ENCODE assay signal across 12 cellular contexts in genomic region chr9:122214507-122214906, GRCh38. TPM values are rescaled to one million over a fixed set of nuclear protein-coding genes. Genes with fewer than 3 reads are reported as not detected.
DNase-seq lines count a peak whose midpoint lies in the region; ATAC-seq and TF ChIP-seq lines count a peak whose summit lies in the region.
"Had no signal": no experiment of that assay in that cellular context is flagged by ENCODE, and none has a peak within 500 bp of the region (broad histone marks: within the 10 kb centered on the region; RNA-seq: fewer than 3 reads in every experiment).

No MANE protein-coding gene starts in this region.

- H3K9me3 ChIP-seq in mammary epithelial cell (replicated peaks; ENCODE audit: insufficient read depth, low read length): no peaks in the 10 kb centered on the region
- no peaks in the 10 kb centered on the region for H3K9me3 ChIP-seq in naive thymus-derived CD4-positive, alpha-beta T cell (ENCODE audit: control insufficient read depth in 2 of 3, low read length in 3 of 3)
- H3K9me3 ChIP-seq: heart right ventricle, uterus had no signal

- CTCF ChIA-PET in mammary epithelial cell (lab: Charles Lee; ENCODE audit: low non-redundant PET): no interaction called here
- CTCF ChIA-PET in naive thymus-derived CD4-positive, alpha-beta T cell (lab: Charles Lee): no interaction called here
- CTCF ChIA-PET in activated CD8-positive, alpha-beta memory T cell treated with anti-CD3 and anti-CD28 coated beads, Interleukin-2, amount 10 ng/mL, durations not matched to agents 7 days and 5 days (lab: Charles Lee): interaction anchor here (1.4 kb wide), 1 partner anchor 8 kb away, joined by 3 read pairs; no protein-coding TSS in a partner anchor

- 47% methylated on average over 8 of the region's 9 CpGs for WGBS in mammary epithelial cell (ENCODE audit: low coverage, missing lambda C conversion rate)

- H3K4me3 ChIP-seq in mammary epithelial cell (replicated peaks in 1 of 3; ENCODE audit: insufficient read depth in 1 of 3, low read depth in 2 of 3, low read length in 3 of 3): peak overlapping the region in 2 of 3 experiments; percentile 49 to 55
- H3K4me3 ChIP-seq in naive thymus-derived CD4-positive, alpha-beta T cell (ENCODE audit: low read length): no peak overlapping the region

- H3K36me3 Mint-ChIP-seq in IgD-negative memory B cell: no peaks in the 10 kb centered on the region
- H3K36me3 Mint-ChIP-seq in naive thymus-derived CD4-positive, alpha-beta T cell: no peaks in the 10 kb centered on the region
- no peaks in the 10 kb centered on the region for H3K36me3 Mint-ChIP-seq in activated CD8-positive, alpha-beta memory T cell treated with anti-CD3 and anti-CD28 coated beads, Interleukin-2, amount 10 ng/mL, durations not matched to agents 7 days and 5 days

- no peaks in the 10 kb centered on the region for H3K9me3 Mint-ChIP-seq in IgD-negative memory B cell
- H3K9me3 Mint-ChIP-seq in naive thymus-derived CD4-positive, alpha-beta T cell: peaks cover 0 to 10% (median 0%) of the 10 kb centered on the region in 11 donors
- no peaks in the 10 kb centered on the region for H3K9me3 Mint-ChIP-seq in activated CD8-positive, alpha-beta memory T cell treated with anti-CD3 and anti-CD28 coated beads, Interleukin-2, amount 10 ng/mL, durations not matched to agents 7 days and 5 days (ENCODE audit: low read depth)

- no peak for ATAC-seq in naive thymus-derived CD4-positive, alpha-beta T cell
- ATAC-seq in GM21515 (IDR thresholded peaks at IDR 0.05; ENCODE audit: unreplicated experiment): no peak
- no peak for ATAC-seq in activated CD8-positive, alpha-beta memory T cell treated with anti-CD3 and anti-CD28 coated beads, Interleukin-2, amount 10 ng/mL, durations not matched to agents 7 days and 5 days

- H3K9ac ChIP-seq in mammary epithelial cell (ENCODE audit: insufficient read depth, low read length): no peak overlapping the region

- POLR2A ChIA-PET in naive thymus-derived CD4-positive, alpha-beta T cell (lab: Charles Lee): no interaction called here

- no peak for TF ChIP-seq CTCF in C4-2B (conservative IDR thresholded peaks at IDR 0.05)
- TF ChIP-seq CTCF in mammary epithelial cell (conservative IDR thresholded peaks at IDR 0.05 in 1 of 2, IDR thresholded peaks at IDR 0.05 in 1 of 2; ENCODE audit: extremely low read depth in 1 of 2, insufficient read depth in 1 of 2, low read depth in 1 of 2, low read length in 2 of 2): no peak

- no peak overlapping the region for H3K27ac Mint-ChIP-seq in IgD-negative memory B cell
- no peak overlapping the region for H3K27ac Mint-ChIP-seq in naive thymus-derived CD4-positive, alpha-beta T cell
- H3K27ac Mint-ChIP-seq in activated CD8-positive, alpha-beta memory T cell treated with anti-CD3 and anti-CD28 coated beads, Interleukin-2, amount 10 ng/mL, durations not matched to agents 7 days and 5 days: no peak overlapping the region

- H3K79me2 ChIP-seq in mammary epithelial cell (ENCODE audit: insufficient read depth, low read length): no peaks in the 10 kb centered on the region

- peak overlapping the region; percentile 38 to 77 (median 56) for H3K4me3 Mint-ChIP-seq in IgD-negative memory B cell
- H3K4me3 Mint-ChIP-seq in naive thymus-derived CD4-positive, alpha-beta T cell: peak overlapping the region; percentile 35 to 83 (median 76)
- no peak overlapping the region for H3K4me3 Mint-ChIP-seq in activated CD8-positive, alpha-beta memory T cell treated with anti-CD3 and anti-CD28 coated beads, Interleukin-2, amount 10 ng/mL, durations not matched to agents 7 days and 5 days

- peaks cover 67% of the 10 kb centered on the region for H3K27me3 Mint-ChIP-seq in IgD-negative memory B cell
- peaks cover 73 to 90% (median 80%) of the 10 kb centered on the region in 5 donors for H3K27me3 Mint-ChIP-seq in naive thymus-derived CD4-positive, alpha-beta T cell
- peaks cover 78% of the 10 kb centered on the region for H3K27me3 Mint-ChIP-seq in activated CD8-positive, alpha-beta memory T cell treated with anti-CD3 and anti-CD28 coated beads, Interleukin-2, amount 10 ng/mL, durations not matched to agents 7 days and 5 days

- H3K4me1 Mint-ChIP-seq in IgD-negative memory B cell: peaks cover 11 to 18% (median 14%) of the 10 kb centered on the region in 3 donors
- H3K4me1 Mint-ChIP-seq in naive thymus-derived CD4-positive, alpha-beta T cell: peaks cover 20 to 28% (median 27%) of the 10 kb centered on the region in 7 donors
- peaks cover 17% of the 10 kb centered on the region for H3K4me1 Mint-ChIP-seq in activated CD8-positive, alpha-beta memory T cell treated with anti-CD3 and anti-CD28 coated beads, Interleukin-2, amount 10 ng/mL, durations not matched to agents 7 days and 5 days

- dilution Hi-C loops in mammary epithelial cell (cut with HindIII; ENCODE audit: low sequenced_read_pairs): no loop called here

- peaks cover 3% of the 10 kb centered on the region for H3K27me3 ChIP-seq in mammary epithelial cell (ENCODE audit: insufficient read depth, low read length)
- peaks cover 6 to 26% of the 10 kb centered on the region in 2 donors for H3K27me3 ChIP-seq in naive thymus-derived CD4-positive, alpha-beta T cell (ENCODE audit: control insufficient read depth in 2 of 2, insufficient read depth in 2 of 2, low read length in 2 of 2)
- H3K27me3 ChIP-seq: ovary had no signal

- peaks cover 18% of the 10 kb centered on the region for H3K4me1 ChIP-seq in mammary epithelial cell (ENCODE audit: insufficient read depth, low read length)
- peaks cover 0 to 16% of the 10 kb centered on the region in 2 donors for H3K4me1 ChIP-seq in naive thymus-derived CD4-positive, alpha-beta T cell (ENCODE audit: control insufficient read depth in 2 of 2, insufficient read depth in 2 of 2, low read length in 2 of 2)

- no peaks in the 10 kb centered on the region for H4K20me1 ChIP-seq in mammary epithelial cell (ENCODE audit: insufficient read depth, low read length)

- no peaks in the 10 kb centered on the region for H3K36me3 ChIP-seq in mammary epithelial cell (ENCODE audit: insufficient read depth, low read length)
- H3K36me3 ChIP-seq in naive thymus-derived CD4-positive, alpha-beta T cell (ENCODE audit: control insufficient read depth in 2 of 3, insufficient read depth in 3 of 3, low read length in 3 of 3): no peaks in the 10 kb centered on the region
- H3K36me3 ChIP-seq: ovary, uterus had no signal

- H3K27ac ChIP-seq in C4-2B (peak overlapping the region; percentile 65; the same call in 1 of the 2 replicates), mammary epithelial cell (ENCODE audit: insufficient read depth, low read depth, low read length) (no peak overlapping the region)
- H3K27ac ChIP-seq in naive thymus-derived CD4-positive, alpha-beta T cell (ENCODE audit: low read depth, low read length): no peak overlapping the region
- H3K27ac ChIP-seq: heart right ventricle, ovary, uterus had no signal

- intact Hi-C loops in mammary epithelial cell (cut with micrococcal nuclease): no loop called here
- intact Hi-C loops in naive thymus-derived CD4-positive, alpha-beta T cell (cut with micrococcal nuclease): loop anchor here in 1 of 2 donors (1.0 to 5.0 kb wide), 3 partner anchors 50 to 122 kb away; partner anchors contain the start of genes MORN5, MRRF, NDUFA8 and RBM18

- DNase-seq in mammary epithelial cell: no peak
- no peak for DNase-seq in naive thymus-derived CD4-positive, alpha-beta T cell
- no peak for DNase-seq in DMS79 (lab: John Stamatoyannopoulos, UW)
- DNase-seq in NCI-H146 (lab: John Stamatoyannopoulos, UW): no peak
- DNase-seq in activated CD8-positive, alpha-beta memory T cell treated with anti-CD3 and anti-CD28 coated beads, Interleukin-2, amount 10 ng/mL, durations not matched to agents 7 days and 5 days: no peak
- DNase-seq: heart right ventricle, uterus had no signal

- peak overlapping the region; percentile 91 for H3K4me2 ChIP-seq in mammary epithelial cell (ENCODE audit: insufficient read depth, low read depth, low read length)

- H2AFZ ChIP-seq in mammary epithelial cell (ENCODE audit: low read depth, low read length): peak overlapping the region; percentile 84

- in situ Hi-C loops in mammary epithelial cell (cut with MboI; ENCODE audit: low sequenced_read_pairs in 2 of 2): no loop called here

- BruUV-seq in mammary epithelial cell (replicated peaks; lab: Mats Ljungman, UMichigan): no TSS peak

RNA-seq across cellular contexts. Expression of gene LHX6, which starts 14.2 kb away (rescaled TPM):
- polyA plus RNA-seq in IgD-negative memory B cell (not detected), mammary epithelial cell (3.0 TPM)
- 10 to 100 TPM in 1 of 2 donors, 1 to 10 TPM in 1; 4.5 to 22.3 TPM for total RNA-seq in mammary epithelial cell
- 0.83 TPM for polyA minus RNA-seq in mammary epithelial cell
- not detected for total RNA-seq in naive thymus-derived CD4-positive, alpha-beta T cell
- not detected for polyA plus RNA-seq in naive thymus-derived CD4-positive, alpha-beta T cell
- not detected for total RNA-seq in activated CD8-positive, alpha-beta memory T cell treated with anti-CD3 and anti-CD28 coated beads, Interleukin-2, amount 10 ng/mL, durations not matched to agents 7 days and 5 days
- total RNA-seq: activated CD8-positive, alpha-beta memory T cell treated with anti-CD3 and anti-CD28 coated beads for 36 hours had no signal

RNA-seq across cellular contexts. Expression of gene RBM18, which starts 50.1 kb away (rescaled TPM):
- polyA plus RNA-seq in IgD-negative memory B cell: 19.0 TPM
- 10 to 100 TPM; 14.3 to 39.7 TPM for total RNA-seq in mammary epithelial cell
- 22.6 TPM for polyA plus RNA-seq in mammary epithelial cell
- 22.0 TPM for polyA minus RNA-seq in mammary epithelial cell
- total RNA-seq in naive thymus-derived CD4-positive, alpha-beta T cell: 10 to 100 TPM; 14.2 to 22.9 (median 15.8) TPM
- polyA plus RNA-seq in naive thymus-derived CD4-positive, alpha-beta T cell: 10 to 100 TPM; 18.2 to 26.3 TPM
- total RNA-seq in activated CD8-positive, alpha-beta memory T cell treated with anti-CD3 and anti-CD28 coated beads, Interleukin-2, amount 10 ng/mL, durations not matched to agents 7 days and 5 days: 10 to 100 TPM; 23.8 to 24.4 TPM

RNA-seq across cellular contexts. Expression of gene MRRF, which starts 50.2 kb away (rescaled TPM):
- polyA plus RNA-seq in IgD-negative memory B cell: 26.2 TPM
- total RNA-seq in mammary epithelial cell: 10 to 100 TPM; 43.0 to 52.0 TPM
- polyA plus RNA-seq in mammary epithelial cell: 65.8 TPM
- 33.9 TPM for polyA minus RNA-seq in mammary epithelial cell
- total RNA-seq in naive thymus-derived CD4-positive, alpha-beta T cell: 10 to 100 TPM; 28.1 to 35.8 (median 33.3) TPM
- 10 to 100 TPM; 18.6 to 24.3 TPM for polyA plus RNA-seq in naive thymus-derived CD4-positive, alpha-beta T cell
- total RNA-seq in activated CD8-positive, alpha-beta memory T cell treated with anti-CD3 and anti-CD28 coated beads, Interleukin-2, amount 10 ng/mL, durations not matched to agents 7 days and 5 days: 10 to 100 TPM; 27.9 to 39.5 TPM

RNA-seq across cellular contexts. Expression of gene MORN5, which starts 54.8 kb away (rescaled TPM):
- polyA plus RNA-seq in IgD-negative memory B cell: not detected
- total RNA-seq in mammary epithelial cell: not detected
- not detected for polyA plus RNA-seq in mammary epithelial cell
- not detected for polyA minus RNA-seq in mammary epithelial cell
- not detected for total RNA-seq in naive thymus-derived CD4-positive, alpha-beta T cell
- not detected for polyA plus RNA-seq in naive thymus-derived CD4-positive, alpha-beta T cell
- total RNA-seq in activated CD8-positive, alpha-beta memory T cell treated with anti-CD3 and anti-CD28 coated beads, Interleukin-2, amount 10 ng/mL, durations not matched to agents 7 days and 5 days: not detected
- total RNA-seq: activated CD8-positive, alpha-beta memory T cell treated with anti-CD3 and anti-CD28 coated beads for 36 hours; heart right ventricle had no signal
- polyA plus RNA-seq: heart right ventricle had no signal

RNA-seq across cellular contexts. Expression of gene NDUFA8, which starts 54.9 kb away (rescaled TPM):
- polyA plus RNA-seq in IgD-negative memory B cell: 73.0 TPM
- total RNA-seq in mammary epithelial cell: 10 to 100 TPM; 26.0 to 77.4 TPM
- 111 TPM for polyA plus RNA-seq in mammary epithelial cell
- 36.5 TPM for polyA minus RNA-seq in mammary epithelial cell
- 10 to 100 TPM in 4 of 5 experiments, 1 to 10 TPM in 1; 6.7 to 35.0 (median 15.6) TPM for total RNA-seq in naive thymus-derived CD4-positive, alpha-beta T cell
- polyA plus RNA-seq in naive thymus-derived CD4-positive, alpha-beta T cell: 10 to 100 TPM; 82.1 to 93.6 TPM
- 10 to 100 TPM; 36.4 to 49.1 TPM for total RNA-seq in activated CD8-positive, alpha-beta memory T cell treated with anti-CD3 and anti-CD28 coated beads, Interleukin-2, amount 10 ng/mL, durations not matched to agents 7 days and 5 days

Comparison
In these comparisons a context has a peak if more than half of its experiments do, and no peak if none do; other contexts are left out.
1. RNA of gene LHX6, which starts 14.2 kb away (total RNA-seq): 4.5 to 22.3 TPM in mammary epithelial cell; not detected in activated CD8-positive, alpha-beta memory T cell treated with anti-CD3 and anti-CD28 coated beads, Interleukin-2, amount 10 ng/mL, durations not matched to agents 7 days and 5 days and not detected in naive thymus-derived CD4-positive, alpha-beta T cell; every median in the first group is over 4 times any median in the second.